In genomic region chr10:95039281-95039680, GRCh38 we compare ENCODE assay signal across 32 cellular contexts. TPM values are rescaled to one million over a fixed set of nuclear protein-coding genes. Genes with fewer than 3 reads are reported as not detected.
"Had no signal": no experiment of that assay in that cellular context is flagged by ENCODE, and none has a peak within 500 bp of the region (broad histone marks: within the 10 kb centered on the region; RNA-seq: fewer than 3 reads in every experiment).

No MANE protein-coding gene starts in this region.

- H3K9me3 ChIP-seq: colonic mucosa, esophagus muscularis mucosa, esophagus squamous epithelium, gastrocnemius medialis, gastroesophageal sphincter, heart left ventricle, heart right ventricle had no signal

- H3K4me3 ChIP-seq: colonic mucosa, coronary artery, dorsolateral prefrontal cortex, esophagus muscularis mucosa, esophagus squamous epithelium, gastrocnemius medialis, gastroesophageal sphincter, heart left ventricle, heart right ventricle had no signal

- DNase-seq: colonic mucosa; cortex of kidney; dermis blood vessel endothelial cell; dorsolateral prefrontal cortex; effector CD4-positive, alpha-beta T cell; effector CD8-positive, alpha-beta T cell; effector memory CD4-positive, alpha-beta T cell; effector memory CD8-positive, alpha-beta T cell; endodermal cell; esophagus squamous epithelium; foreskin fibroblast; foreskin keratinocyte; foreskin melanocyte; gastrocnemius medialis; glutamatergic neuron; head of caudate nucleus; heart left ventricle; heart right ventricle had no signal

- ATAC-seq: effector memory CD8-positive, alpha-beta T cell; esophagus mucosa; foreskin keratinocyte; gastrocnemius medialis; gastroesophageal sphincter; heart left ventricle; heart right ventricle had no signal

- FAIRE-seq: colon, endometrium, endothelial cell of umbilical vein, frontal cortex had no signal

- H3K27me3 ChIP-seq: colonic mucosa, dorsolateral prefrontal cortex, esophagus muscularis mucosa, esophagus squamous epithelium, foreskin keratinocyte, gastrocnemius medialis, gastroesophageal sphincter, heart left ventricle, heart right ventricle had no signal

- H3K4me1 ChIP-seq: colonic mucosa, esophagus muscularis mucosa, esophagus squamous epithelium, foreskin keratinocyte, gastrocnemius medialis, gastroesophageal sphincter, heart left ventricle, heart right ventricle had no signal

- H3K27ac ChIP-seq: colonic mucosa, coronary artery, dorsolateral prefrontal cortex, epithelial cell of prostate, esophagus muscularis mucosa, esophagus squamous epithelium, foreskin keratinocyte, gastrocnemius medialis, gastroesophageal sphincter, heart left ventricle, heart right ventricle had no signal

- H3K36me3 ChIP-seq: colonic mucosa, esophagus muscularis mucosa, esophagus squamous epithelium, gastrocnemius medialis, gastroesophageal sphincter, heart left ventricle, heart right ventricle had no signal

RNA-seq across cellular contexts. Expression of gene CYP2C8, which starts 30.0 kb away (rescaled TPM):
- total RNA-seq: dermis microvascular lymphatic vessel endothelial cell, endothelial cell of umbilical vein, epithelial cell of proximal tubule, esophagus muscularis mucosa, fibroblast of villous mesenchyme, gastroesophageal sphincter, glomerular endothelial cell had no signal
- polyA plus RNA-seq: fibroblast of lung, foreskin keratinocyte had no signal
